Comparison of ENCODE assay signal across 32 cellular contexts in genomic region chr2:72210470-72210869, GRCh38.
A peak's percentile ranks its signal among the peaks of the same experiment; 100 is the strongest.
DNase-seq lines count a peak whose midpoint lies in the region; FAIRE-seq and TF ChIP-seq lines count a peak whose summit lies in the region.
"Had no signal": no experiment of that assay in that cellular context is flagged by ENCODE, and none has a peak within 500 bp of the region (broad histone marks: within the 10 kb centered on the region; RNA-seq: fewer than 3 reads in every experiment).

No MANE protein-coding gene starts in this region.

- H3K4me2 ChIP-seq in astrocyte (ENCODE audit: low read length) = no peak overlapping the region
- H3K4me2 ChIP-seq: hepatocyte had no signal

- H3K4me3 ChIP-seq in breast epithelium (no peak overlapping the region), astrocyte (ENCODE audit: insufficient read depth, low read depth, low read length) (no peak overlapping the region)
- H3K4me3 ChIP-seq: body of pancreas, dorsolateral prefrontal cortex, gastrocnemius medialis, hepatocyte, pancreas, upper lobe of right lung had no signal

- no peaks in the 10 kb centered on the region for H4K20me1 ChIP-seq in astrocyte (ENCODE audit: insufficient read depth, low read length)

- TF ChIP-seq CTCF in MCF 10A (IDR thresholded peaks at IDR 0.05; ENCODE audit: unreplicated experiment) (no peak), breast epithelium (IDR thresholded peaks at IDR 0.05) (no peak), astrocyte (IDR thresholded peaks at IDR 0.05; ENCODE audit: insufficient read depth, low read depth, low read length) (no peak)

- H3K27ac ChIP-seq in breast epithelium (no peak overlapping the region), astrocyte (ENCODE audit: low read depth, low read length) (no peak overlapping the region)
- H3K27ac ChIP-seq: body of pancreas, dorsolateral prefrontal cortex, gastrocnemius medialis, hepatocyte, pancreas, upper lobe of right lung had no signal

- intact Hi-C loops in MCF 10A (cut with micrococcal nuclease) (no loop called here), breast epithelium (cut with DNase I; ENCODE audit: low total_unique reads) (no loop called here)

- H3K79me2 ChIP-seq in astrocyte (ENCODE audit: insufficient read depth, low read length) = no peaks in the 10 kb centered on the region
- H3K79me2 ChIP-seq: hepatocyte had no signal

- no TSS peak for BruUV-seq in MCF 10A (replicated peaks; lab: Mats Ljungman, UMichigan)

- H3K4me1 Mint-ChIP-seq in MCF 10A (ENCODE audit: insufficient read depth, unreplicated experiment) = peaks cover 16% of the 10 kb centered on the region
- peaks cover 5% of the 10 kb centered on the region for H3K4me1 Mint-ChIP-seq in astrocyte (ENCODE audit: low read depth, unreplicated experiment)
- H3K4me1 Mint-ChIP-seq in activated CD4-positive, alpha-beta memory T cell treated with anti-CD3 and anti-CD28 coated beads, Interleukin-2, amount 10 ng/mL, durations not matched to agents 7 days and 5 days = no peaks in the 10 kb centered on the region
- H3K4me1 Mint-ChIP-seq in activated T-cell treated with anti-CD3 and anti-CD28 coated beads, Interleukin-2, amount 50 U/mL, for 24 hours (ENCODE audit: low read depth) = no peaks in the 10 kb centered on the region
- H3K4me1 Mint-ChIP-seq: stimulated activated naive B cell treated with anti-CD40 and anti-IgM and Interleukin-4, amounts not matched to agents 10 μg/mL and 1 μg/mL and 100 μg/mL, for 72 hours; T-cell had no signal

- no peaks in the 10 kb centered on the region for H3K4me1 ChIP-seq in breast epithelium
- peaks cover 23% of the 10 kb centered on the region for H3K4me1 ChIP-seq in astrocyte (ENCODE audit: insufficient read depth, low read length)
- H3K4me1 ChIP-seq: gastrocnemius medialis, pancreas, upper lobe of right lung had no signal

- H3K27me3 ChIP-seq in breast epithelium (no peaks in the 10 kb centered on the region), astrocyte (ENCODE audit: insufficient read depth, low read length) (no peaks in the 10 kb centered on the region)
- H3K27me3 ChIP-seq: body of pancreas, dorsolateral prefrontal cortex, gastrocnemius medialis, hepatocyte, pancreas, upper lobe of right lung had no signal

- no peak overlapping the region for H2AFZ ChIP-seq in astrocyte (ENCODE audit: low read depth, low read length)
- H2AFZ ChIP-seq: hepatocyte had no signal

- DNase-seq in MCF 10A (ENCODE audit: unreplicated experiment) (peak; percentile 82), breast epithelium (ENCODE audit: low spot score in 2 of 2) (no peak), astrocyte (ENCODE audit: low read depth) (peak; percentile 72), kidney glomerular epithelial cell (lab: John Stamatoyannopoulos, UW) (peak; percentile 76), HEK293T (ENCODE audit: extremely low spot score) (no peak)
- no peak for DNase-seq in activated CD4-positive, alpha-beta memory T cell treated with anti-CD3 and anti-CD28 coated beads, Interleukin-2, amount 10 ng/mL, durations not matched to agents 7 days and 5 days
- no peak for DNase-seq in stimulated activated CD4-positive, alpha-beta T cell treated with anti-CD3 and anti-CD28 coated beads, Interleukin-2, amount 100 ng/mL, for 48 hours
- DNase-seq in activated T-cell treated with anti-CD3 and anti-CD28 coated beads, Interleukin-2, amount 50 U/mL, for 24 hours = no peak
- DNase-seq: activated CD4-positive, alpha-beta T cell treated with anti-CD3 and anti-CD28 coated beads for 48 hours; activated gamma-delta T cell treated with Interleukin-2 at 50 U/mL for 16 hours; activated T-cell treated with anti-CD3 and anti-CD28 coated beads, Interleukin-2, amount 50 U/mL, for 1 hour; body of pancreas; cerebellar nuclear complex; dorsolateral prefrontal cortex; gastrocnemius medialis; left cardiac atrium; NCI-H1436; NCI-H2081 treated with DMSO at 0.1 percent for 48 hours; NCI-H446; NCI-H748 treated with DMSO at 0.1 percent for 48 hours; pancreas; retina; RPMI8226; stimulated activated naive B cell treated with anti-CD40 and anti-IgM and Interleukin-4, amounts not matched to agents 10 μg/mL and 1 μg/mL and 100 μg/mL, for 72 hours; substantia nigra; T-cell; upper lobe of right lung had no signal

- no peak for FAIRE-seq in astrocyte (lab: Jason Lieb, UNC)
- FAIRE-seq: D721Med, endometrium, GM18507, pancreas had no signal

- TF ChIP-seq POLR2A in breast epithelium (IDR thresholded peaks at IDR 0.05) = no peak

- H3K27ac Mint-ChIP-seq in MCF 10A (ENCODE audit: low read depth, unreplicated experiment) (no peak overlapping the region), astrocyte (ENCODE audit: unreplicated experiment) (no peak overlapping the region)
- no peak overlapping the region for H3K27ac Mint-ChIP-seq in activated CD4-positive, alpha-beta memory T cell treated with anti-CD3 and anti-CD28 coated beads, Interleukin-2, amount 10 ng/mL, durations not matched to agents 7 days and 5 days
- H3K27ac Mint-ChIP-seq in activated T-cell treated with anti-CD3 and anti-CD28 coated beads, Interleukin-2, amount 50 U/mL, for 24 hours = no peak overlapping the region
- H3K27ac Mint-ChIP-seq: stimulated activated naive B cell treated with anti-CD40 and anti-IgM and Interleukin-4, amounts not matched to agents 10 μg/mL and 1 μg/mL and 100 μg/mL, for 72 hours; T-cell had no signal

- no peaks in the 10 kb centered on the region for H3K27me3 Mint-ChIP-seq in MCF 10A (ENCODE audit: insufficient read depth, unreplicated experiment)
- H3K27me3 Mint-ChIP-seq in astrocyte (ENCODE audit: low read depth, unreplicated experiment) = no peaks in the 10 kb centered on the region
- H3K27me3 Mint-ChIP-seq in activated CD4-positive, alpha-beta memory T cell treated with anti-CD3 and anti-CD28 coated beads, Interleukin-2, amount 10 ng/mL, durations not matched to agents 7 days and 5 days = no peaks in the 10 kb centered on the region
- no peaks in the 10 kb centered on the region for H3K27me3 Mint-ChIP-seq in activated T-cell treated with anti-CD3 and anti-CD28 coated beads, Interleukin-2, amount 50 U/mL, for 24 hours
- H3K27me3 Mint-ChIP-seq: stimulated activated naive B cell treated with anti-CD40 and anti-IgM and Interleukin-4, amounts not matched to agents 10 μg/mL and 1 μg/mL and 100 μg/mL, for 72 hours; T-cell had no signal

- H3K36me3 Mint-ChIP-seq in MCF 10A (ENCODE audit: insufficient read depth, unreplicated experiment) = no peaks in the 10 kb centered on the region
- no peaks in the 10 kb centered on the region for H3K36me3 Mint-ChIP-seq in astrocyte (ENCODE audit: low read depth, unreplicated experiment)
- no peaks in the 10 kb centered on the region for H3K36me3 Mint-ChIP-seq in activated CD4-positive, alpha-beta memory T cell treated with anti-CD3 and anti-CD28 coated beads, Interleukin-2, amount 10 ng/mL, durations not matched to agents 7 days and 5 days (ENCODE audit: low read depth)
- H3K36me3 Mint-ChIP-seq in activated T-cell treated with anti-CD3 and anti-CD28 coated beads, Interleukin-2, amount 50 U/mL, for 24 hours (ENCODE audit: low read depth) = no peaks in the 10 kb centered on the region
- H3K36me3 Mint-ChIP-seq: stimulated activated naive B cell treated with anti-CD40 and anti-IgM and Interleukin-4, amounts not matched to agents 10 μg/mL and 1 μg/mL and 100 μg/mL, for 72 hours had no signal

- POLR2A ChIA-PET in MCF 10A (lab: Yijun Ruan, JAX) = interaction anchor here (1.1 to 1.6 kb wide), 2 partner anchors 11 to 12 kb away, joined by 3 to 4 read pairs; no protein-coding TSS in a partner anchor
- POLR2A ChIA-PET in activated CD4-positive, alpha-beta memory T cell treated with anti-CD3 and anti-CD28 coated beads, Interleukin-2, amount 10 ng/mL, durations not matched to agents 7 days and 5 days (lab: Charles Lee) = no interaction called here
- POLR2A ChIA-PET in HEK293T (lab: Yijun Ruan, JAX) = no interaction called here

- H3K9me3 Mint-ChIP-seq in MCF 10A (ENCODE audit: unreplicated experiment) (no peaks in the 10 kb centered on the region), astrocyte (ENCODE audit: unreplicated experiment) (no peaks in the 10 kb centered on the region)
- H3K9me3 Mint-ChIP-seq in activated CD4-positive, alpha-beta memory T cell treated with anti-CD3 and anti-CD28 coated beads, Interleukin-2, amount 10 ng/mL, durations not matched to agents 7 days and 5 days = no peaks in the 10 kb centered on the region
- no peaks in the 10 kb centered on the region for H3K9me3 Mint-ChIP-seq in activated T-cell treated with anti-CD3 and anti-CD28 coated beads, Interleukin-2, amount 50 U/mL, for 24 hours
- H3K9me3 Mint-ChIP-seq: stimulated activated naive B cell treated with anti-CD40 and anti-IgM and Interleukin-4, amounts not matched to agents 10 μg/mL and 1 μg/mL and 100 μg/mL, for 72 hours; T-cell had no signal

- CTCF ChIA-PET in MCF 10A (lab: Yijun Ruan, JAX) = interaction anchor here (0.5 to 0.9 kb wide), 2 partner anchors 10 to 157 kb away, joined by 3 read pairs; no protein-coding TSS in a partner anchor
- CTCF ChIA-PET in activated CD4-positive, alpha-beta memory T cell treated with anti-CD3 and anti-CD28 coated beads, Interleukin-2, amount 10 ng/mL, durations not matched to agents 7 days and 5 days (lab: Charles Lee) = no interaction called here
- CTCF ChIA-PET in HEK293T (lab: Yijun Ruan, JAX) = no interaction called here

- no peak overlapping the region for H3K9ac ChIP-seq in astrocyte (ENCODE audit: low read length)

- H3K36me3 ChIP-seq in breast epithelium = no peaks in the 10 kb centered on the region
- no peaks in the 10 kb centered on the region for H3K36me3 ChIP-seq in astrocyte (ENCODE audit: insufficient read depth, low read length)
- H3K36me3 ChIP-seq: gastrocnemius medialis, pancreas, upper lobe of right lung had no signal

- H3K4me3 Mint-ChIP-seq in MCF 10A (ENCODE audit: unreplicated experiment) (no peak overlapping the region), astrocyte (ENCODE audit: unreplicated experiment) (no peak overlapping the region)
- H3K4me3 Mint-ChIP-seq in activated CD4-positive, alpha-beta memory T cell treated with anti-CD3 and anti-CD28 coated beads, Interleukin-2, amount 10 ng/mL, durations not matched to agents 7 days and 5 days = no peak overlapping the region
- H3K4me3 Mint-ChIP-seq in activated T-cell treated with anti-CD3 and anti-CD28 coated beads, Interleukin-2, amount 50 U/mL, for 24 hours = no peak overlapping the region
- H3K4me3 Mint-ChIP-seq: neural crest cell; stimulated activated naive B cell treated with anti-CD40 and anti-IgM and Interleukin-4, amounts not matched to agents 10 μg/mL and 1 μg/mL and 100 μg/mL, for 72 hours; T-cell had no signal

- H3K9me3 ChIP-seq in breast epithelium (no peaks in the 10 kb centered on the region), astrocyte (ENCODE audit: insufficient read depth, low read depth, low read length) (no peaks in the 10 kb centered on the region)
- H3K9me3 ChIP-seq: body of pancreas, gastrocnemius medialis, pancreas, upper lobe of right lung had no signal

TF ChIP-seq in HEK293T, 16 proteins besides CTCF, POLR2A, EP300 and RAD21 (continues in another document):
- TF ChIP-seq FOXA1 (IDR thresholded peaks at IDR 0.05) (no peak), ARNT (IDR thresholded peaks at IDR 0.05) (no peak), BHLHE40 (IDR thresholded peaks at IDR 0.05; ENCODE audit: borderline replicate concordance) (no peak), FOXK2 (IDR thresholded peaks at IDR 0.05) (no peak), SUZ12 (IDR thresholded peaks at IDR 0.05) (no peak), L3MBTL2 (conservative IDR thresholded peaks at IDR 0.05) (no peak), HDGF (IDR thresholded peaks at IDR 0.05; ENCODE audit: borderline replicate concordance) (no peak), SP1 (IDR thresholded peaks at IDR 0.05) (no peak)

Comparison
In these comparisons a context has a peak if more than half of its experiments do, and no peak if none do; other contexts are left out.
1. DNase-seq: peak in MCF 10A (single experiment), astrocyte (single experiment) and kidney glomerular epithelial cell (single experiment); none in breast epithelium (0 of 2), activated CD4-positive, alpha-beta memory T cell treated with anti-CD3 and anti-CD28 coated beads, Interleukin-2, amount 10 ng/mL, durations not matched to agents 7 days and 5 days (single experiment), HEK293T (single experiment), stimulated activated CD4-positive, alpha-beta T cell treated with anti-CD3 and anti-CD28 coated beads, Interleukin-2, amount 100 ng/mL, for 48 hours (0 of 2) and activated T-cell treated with anti-CD3 and anti-CD28 coated beads, Interleukin-2, amount 50 U/mL, for 24 hours (single experiment).